Comparison of ENCODE assay signal across 21 cellular contexts in genomic region chr19:54633401-54633800, GRCh38. TPM values are rescaled to one million over a fixed set of nuclear protein-coding genes. Genes with fewer than 3 reads are reported as not detected.
A peak's percentile ranks its signal among the peaks of the same experiment; 100 is the strongest.
DNase-seq lines count a peak whose midpoint lies in the region; ATAC-seq, FAIRE-seq and TF ChIP-seq lines count a peak whose summit lies in the region.
"Had no signal": no experiment of that assay in that cellular context is flagged by ENCODE, and none has a peak within 500 bp of the region (broad histone marks: within the 10 kb centered on the region; RNA-seq: fewer than 3 reads in every experiment).

No MANE protein-coding gene starts in this region.

- BruUV-seq in GM12878 (replicated peaks; lab: Mats Ljungman, UMichigan) = no TSS peak

- in situ Hi-C loops in GM12878 (cut with MboI) = loop anchor here (5.0 kb wide), 1 partner anchor 351 kb away; the partner anchor contains the start of gene LILRB2

- no peak overlapping the region for H2AFZ ChIP-seq in GM12878 (ENCODE audit: control insufficient read depth, low read depth, low read length)

- SMC1A ChIA-PET in GM12878 (lab: Charles Lee; ENCODE audit: uncharacterized antibody, unreplicated experiment) = interaction anchor here (1.1 to 1.6 kb wide), 2 partner anchors 15 to 16 kb away, joined by 3 to 6 read pairs; no protein-coding TSS in a partner anchor

- FAIRE-seq in GM12878 (lab: Jason Lieb, UNC) = no peak
- FAIRE-seq: GM12891, H1, HepG2 had no signal

- CTCF ChIA-PET in GM12878 (lab: Yijun Ruan, JAX) = interaction anchor here (0.6 to 1.2 kb wide), 3 partner anchors 20 to 154 kb away, joined by 3 to 4 read pairs (median 3); no protein-coding TSS in a partner anchor

- H3K27ac ChIP-seq in BLaER1 (peak overlapping the region; percentile 53), GM12878 (ENCODE audit: control insufficient read depth, insufficient read depth) (no peak overlapping the region; the same call in 1 of the 2 replicates), left ventricle myocardium inferior (replicated peaks) (no peak overlapping the region)

- H3K4me1 Mint-ChIP-seq in stimulated activated naive B cell treated with anti-CD40 and anti-IgM and Interleukin-4, amounts not matched to agents 10 μg/mL and 1 μg/mL and 100 μg/mL, for 72 hours = peaks cover 42 to 49% of the 10 kb centered on the region in 2 donors
- H3K4me1 Mint-ChIP-seq: CD4-positive, alpha-beta memory T cell; H9 had no signal

- H3K4me3 ChIP-seq in BLaER1 (no peak overlapping the region), GM12878 (no peak overlapping the region), left ventricle myocardium inferior (no peak overlapping the region)

- peak; percentile 38 for DNase-seq in GM10266 (ENCODE audit: extremely low spot score)
- DNase-seq in GM12878 (ENCODE audit: low read depth, low spot score) = no peak
- DNase-seq in stimulated activated naive B cell treated with anti-CD40 and anti-IgM and Interleukin-4, amounts not matched to agents 10 μg/mL and 1 μg/mL and 100 μg/mL, for 72 hours = no peak
- DNase-seq in middle frontal gyrus (ENCODE audit: extremely low spot score, low spot score) = no peak
- no peak for DNase-seq in NCI-H2196 treated with DMSO at 0.1 percent for 48 hours (lab: John Stamatoyannopoulos, UW; ENCODE audit: unreplicated experiment)
- no peak for DNase-seq in left ventricle myocardium inferior
- DNase-seq: BE2C; CD4-positive, alpha-beta memory T cell; DMS153; DMS79; GDM1; H9; KBM-7 had no signal

- H3K4me3 Mint-ChIP-seq in stimulated activated naive B cell treated with anti-CD40 and anti-IgM and Interleukin-4, amounts not matched to agents 10 μg/mL and 1 μg/mL and 100 μg/mL, for 72 hours = peak overlapping the region; percentile 41 to 59
- H3K4me3 Mint-ChIP-seq: CD4-positive, alpha-beta memory T cell; H9 had no signal

- H3K27ac Mint-ChIP-seq in stimulated activated naive B cell treated with anti-CD40 and anti-IgM and Interleukin-4, amounts not matched to agents 10 μg/mL and 1 μg/mL and 100 μg/mL, for 72 hours = peak overlapping the region; percentile 94
- H3K27ac Mint-ChIP-seq: CD14-positive monocyte; CD4-positive, alpha-beta memory T cell; H9 had no signal

- 26% methylated on average over 7 of the region's 7 CpGs for WGBS in GM12878 (ENCODE audit: insufficient coverage, insufficient replicate concordance, low lambda C conversion rate, missing lambda C conversion rate)

- H3K9me3 ChIP-seq in BLaER1 (no peaks in the 10 kb centered on the region), GM12878 (replicated peaks; ENCODE audit: control insufficient read depth, insufficient read depth, low read length) (no peaks in the 10 kb centered on the region), left ventricle myocardium inferior (replicated peaks) (no peaks in the 10 kb centered on the region)
- H3K9me3 ChIP-seq: BE2C had no signal

- H4K20me1 ChIP-seq in BLaER1 (no peaks in the 10 kb centered on the region), GM12878 (ENCODE audit: control insufficient read depth, insufficient read depth) (no peaks in the 10 kb centered on the region)

- no peaks in the 10 kb centered on the region for H3K27me3 Mint-ChIP-seq in stimulated activated naive B cell treated with anti-CD40 and anti-IgM and Interleukin-4, amounts not matched to agents 10 μg/mL and 1 μg/mL and 100 μg/mL, for 72 hours
- H3K27me3 Mint-ChIP-seq: IgD-negative memory B cell had no signal

- no peaks in the 10 kb centered on the region for H3K9me3 Mint-ChIP-seq in stimulated activated naive B cell treated with anti-CD40 and anti-IgM and Interleukin-4, amounts not matched to agents 10 μg/mL and 1 μg/mL and 100 μg/mL, for 72 hours
- H3K9me3 Mint-ChIP-seq: CD14-positive monocyte; CD4-positive, alpha-beta memory T cell; IgD-negative memory B cell had no signal

- peak overlapping the region; percentile 41; the same call in 1 of the 2 replicates for H3K9ac ChIP-seq in BLaER1
- H3K9ac ChIP-seq in GM12878 (ENCODE audit: control insufficient read depth, insufficient read depth, low read length) = no peak overlapping the region

- TF ChIP-seq CTCF in GM10266 (IDR thresholded peaks at IDR 0.05; ENCODE audit: control insufficient read depth, insufficient read depth, low read depth, missing control alignments) (no peak), GM12878 (IDR thresholded peaks at IDR 0.05 in 2 of 3, conservative IDR thresholded peaks at IDR 0.05 in 1 of 3; ENCODE audit: control insufficient read depth in 2 of 3, extremely low read depth in 1 of 3, insufficient read depth in 1 of 3, low read depth in 3 of 3, low read length in 3 of 3) (no peak), left ventricle myocardium inferior (IDR thresholded peaks at IDR 0.05; ENCODE audit: borderline replicate concordance) (no peak)

- H3K27me3 ChIP-seq in BLaER1 (no peaks in the 10 kb centered on the region), GM12878 (replicated peaks in 1 of 2; ENCODE audit: control insufficient read depth in 2 of 2, insufficient read depth in 2 of 2, low read length in 1 of 2) (no peaks in the 10 kb centered on the region), left ventricle myocardium inferior (ENCODE audit: low read depth) (peaks cover 75% of the 10 kb centered on the region)

- intact Hi-C loops in GM12878 (cut with micrococcal nuclease; ENCODE audit: unreplicated experiment) = no loop called here
- intact Hi-C loops in left ventricle myocardium inferior (cut with micrococcal nuclease) = no loop called here

- peak overlapping the region; percentile 59 for H3K4me2 ChIP-seq in BLaER1
- H3K4me2 ChIP-seq in GM12878 (ENCODE audit: control insufficient read depth, insufficient read depth) = no peak overlapping the region

- peaks cover 45 to 71% of the 10 kb centered on the region in 2 donors for H3K36me3 Mint-ChIP-seq in stimulated activated naive B cell treated with anti-CD40 and anti-IgM and Interleukin-4, amounts not matched to agents 10 μg/mL and 1 μg/mL and 100 μg/mL, for 72 hours
- H3K36me3 Mint-ChIP-seq: CD4-positive, alpha-beta memory T cell had no signal

- ATAC-seq in GM12878 = peak; percentile 78
- ATAC-seq in stimulated activated naive B cell treated with anti-CD40 and anti-IgM and Interleukin-4, amounts not matched to agents 10 μg/mL and 1 μg/mL and 100 μg/mL, for 72 hours (replicated peaks) = peak; percentile 59 to 64
- ATAC-seq: HepG2 had no signal

- RAD21 ChIA-PET in GM12878 (lab: Charles Lee; ENCODE audit: unreplicated experiment) = interaction anchor here (0.7 to 1.7 kb wide), 2 partner anchors 13 to 151 kb away, joined by 3 to 8 read pairs; no protein-coding TSS in a partner anchor

- POLR2A ChIA-PET in GM12878 (lab: Charles Lee) = interaction anchor here (0.8 kb wide), 1 partner anchor 11 kb away, joined by 3 read pairs; no protein-coding TSS in a partner anchor

- H3K4me1 ChIP-seq in BLaER1 = peaks cover 76% of the 10 kb centered on the region
- H3K4me1 ChIP-seq in GM12878 (ENCODE audit: control insufficient read depth, insufficient read depth, low read length) = peaks cover 21% of the 10 kb centered on the region
- no peaks in the 10 kb centered on the region for H3K4me1 ChIP-seq in left ventricle myocardium inferior
- H3K4me1 ChIP-seq: BE2C had no signal

- no peak for TF ChIP-seq POLR2A in GM12878 (IDR thresholded peaks at IDR 0.05; ENCODE audit: low read depth, low read length)

- no peaks in the 10 kb centered on the region for H3K36me3 ChIP-seq in BLaER1
- H3K36me3 ChIP-seq in GM12878 (ENCODE audit: control insufficient read depth in 2 of 2, insufficient read depth in 2 of 2, low read length in 1 of 2) = peaks cover 16% of the 10 kb centered on the region in 2 experiments; a peak in 3 of 4 replicates
- H3K36me3 ChIP-seq in left ventricle myocardium inferior = no peaks in the 10 kb centered on the region
- H3K36me3 ChIP-seq: BE2C had no signal

- TF ChIP-seq RAD21 in GM12878 (IDR thresholded peaks at IDR 0.05; ENCODE audit: insufficient read depth, low read depth, low read length) = no peak

- peaks cover 13% of the 10 kb centered on the region for H3K79me2 ChIP-seq in GM12878 (ENCODE audit: control insufficient read depth, insufficient read depth, low read length)

- no peak for TF ChIP-seq EP300 in GM12878 (IDR thresholded peaks at IDR 0.05; ENCODE audit: borderline replicate concordance in 1 of 2, control insufficient read depth in 1 of 2, low read depth in 2 of 2, low read length in 2 of 2)

RNA-seq across cellular contexts. Expression of gene LILRB1, which starts 3.1 kb away (rescaled TPM):
- total RNA-seq in GM12878 (2013; cell fraction: nucleolus; rRNA removed) = 444 and 455 TPM in 2 replicates
- 49.4 and 59.7 TPM in 2 replicates for total RNA-seq in GM12878 (2014; rRNA removed)
- total RNA-seq in GM12878 (2014; rRNA removed; fragmentation: Illumina TruSeq; extraction: Trizol) = 39.8 and 40.9 TPM in 2 replicates
- total RNA-seq in GM12878 (2021) = 61.5 and 70.5 TPM in 2 replicates
- 30.7 TPM for polyA plus RNA-seq in GM12878 (2011; ENCODE audit: low read depth)
- polyA plus RNA-seq in GM12878 (2011; rRNA removed) = 36.2 and 66.8 TPM in 2 replicates
- 70.8 and 98.8 TPM in 2 replicates for polyA plus RNA-seq in GM12878 (2011; cell fraction: cytosol; rRNA removed)
- 272 and 290 TPM in 2 replicates for polyA plus RNA-seq in GM12878 (2011; cell fraction: nucleus; rRNA removed)
- polyA plus RNA-seq in GM12878 (2012) = 85.9 and 97.0 TPM in 2 replicates
- 30.5 and 56.8 TPM in 2 replicates for polyA plus RNA-seq in GM12878 (2014; fragmentation: Illumina TruSeq; extraction: Trizol)
- polyA plus RNA-seq in GM12878 (2014; fragmentation: Nextera tagmentation; extraction: Ambion mirVana) = 10 to 100 TPM in 1 of 2 experiments, 1 to 10 TPM in 1; 4.9 to 15.9 TPM
- polyA plus RNA-seq in GM12878 (2014; rRNA removed) = 92.2 and 96.2 TPM in 2 replicates
- 10 to 100 TPM; 41.8 to 43.3 TPM for polyA plus RNA-seq in GM12878 (2016; fragmentation: Nextera tagmentation; extraction: Ambion mirVana)
- 77.6 and 102 TPM in 2 replicates for polyA minus RNA-seq in GM12878 (2011; rRNA and poly(A)+ RNA removed)
- 22.2 and 23.7 TPM in 2 replicates for polyA minus RNA-seq in GM12878 (2011; cell fraction: cytosol; rRNA and poly(A)+ RNA removed)
- polyA minus RNA-seq in GM12878 (2011; cell fraction: nucleus; rRNA and poly(A)+ RNA removed) = 105 and 129 TPM in 2 replicates
- total RNA-seq in left ventricle myocardium inferior = 1.5 TPM
- total RNA-seq: A172, Daoy, H1, H9, HepG2 had no signal
- polyA plus RNA-seq: H1, HepG2 had no signal

RNA-seq across cellular contexts. Expression of gene LILRB4, which starts 29.4 kb away (rescaled TPM):
- total RNA-seq in GM12878 (2013; cell fraction: nucleolus; rRNA removed) = 18.8 and 20.1 TPM in 2 replicates
- total RNA-seq in GM12878 (2014; rRNA removed) (18.3 and 18.4 TPM in 2 replicates), GM12878 (2014; rRNA removed; fragmentation: Illumina TruSeq; extraction: Trizol) (16.2 and 16.5 TPM in 2 replicates), GM12878 (2021) (25.2 and 26.0 TPM in 2 replicates), left ventricle myocardium inferior (4.0 TPM)
- 2.5 TPM for polyA plus RNA-seq in GM12878 (2011; ENCODE audit: low read depth)
- polyA plus RNA-seq in GM12878 (2011; rRNA removed) (1.5 and 3.1 TPM in 2 replicates), GM12878 (2014; fragmentation: Illumina TruSeq; extraction: Trizol) (17.4 and 28.7 TPM in 2 replicates), GM12878 (2014; fragmentation: Nextera tagmentation; extraction: Ambion mirVana) (1 to 10 TPM; 2.0 to 4.9 TPM), GM12878 (2014; rRNA removed) (39.8 and 39.9 TPM in 2 replicates), GM12878 (2016; fragmentation: Nextera tagmentation; extraction: Ambion mirVana) (10 to 100 TPM; 14.3 to 15.5 TPM)
- polyA plus RNA-seq in GM12878 (2011; cell fraction: cytosol; rRNA removed) = 3.9 and 4.7 TPM in 2 replicates
- polyA plus RNA-seq in GM12878 (2011; cell fraction: nucleus; rRNA removed) = 7.5 and 8.1 TPM in 2 replicates
- 5.3 and 5.5 TPM in 2 replicates for polyA plus RNA-seq in GM12878 (2012)
- polyA minus RNA-seq in GM12878 (2011; rRNA and poly(A)+ RNA removed) = 3.7 and 4.8 TPM in 2 replicates
- 1.1 TPM in 1 of 2 replicates, not detected in the other for polyA minus RNA-seq in GM12878 (2011; cell fraction: cytosol; rRNA and poly(A)+ RNA removed)
- polyA minus RNA-seq in GM12878 (2011; cell fraction: nucleus; rRNA and poly(A)+ RNA removed) = 2.9 and 3.0 TPM in 2 replicates
- total RNA-seq: A172, H1, H9, HepG2 had no signal
- polyA plus RNA-seq: CD4-positive, alpha-beta memory T cell; H1; HepG2 had no signal

RNA-seq across cellular contexts. Expression of gene LILRA1, which starts 40.0 kb away (rescaled TPM):
- 0.27 and 0.65 TPM in 2 replicates for total RNA-seq in GM12878 (2013; cell fraction: nucleolus; rRNA removed)
- total RNA-seq in GM12878 (2014; rRNA removed) = not detected in 2 replicates
- not detected in 2 replicates for total RNA-seq in GM12878 (2014; rRNA removed; fragmentation: Illumina TruSeq; extraction: Trizol)
- not detected in 2 replicates for total RNA-seq in GM12878 (2021)
- 0.10 TPM for polyA plus RNA-seq in GM12878 (2011; ENCODE audit: low read depth)
- polyA plus RNA-seq in GM12878 (2011; rRNA removed) = not detected in 2 replicates
- 0.03 TPM in 1 of 2 replicates, not detected in the other for polyA plus RNA-seq in GM12878 (2011; cell fraction: cytosol; rRNA removed)
- polyA plus RNA-seq in GM12878 (2011; cell fraction: nucleus; rRNA removed) = not detected in 2 replicates
- 0.16 and 0.21 TPM in 2 replicates for polyA plus RNA-seq in GM12878 (2012)
- polyA plus RNA-seq in GM12878 (2014; fragmentation: Illumina TruSeq; extraction: Trizol) = 0.04 TPM in 1 of 2 replicates, not detected in the other
- polyA plus RNA-seq in GM12878 (2014; fragmentation: Nextera tagmentation; extraction: Ambion mirVana) = not detected
- polyA plus RNA-seq in GM12878 (2014; rRNA removed) = not detected in 2 replicates
- not detected for polyA plus RNA-seq in GM12878 (2016; fragmentation: Nextera tagmentation; extraction: Ambion mirVana)
- polyA minus RNA-seq in GM12878 (2011; rRNA and poly(A)+ RNA removed) = not detected in 2 replicates
- not detected in 2 replicates for polyA minus RNA-seq in GM12878 (2011; cell fraction: cytosol; rRNA and poly(A)+ RNA removed)
- polyA minus RNA-seq in GM12878 (2011; cell fraction: nucleus; rRNA and poly(A)+ RNA removed) = not detected in 2 replicates
- 0.22 TPM for total RNA-seq in left ventricle myocardium inferior
- total RNA-seq: A172; CD4-positive, alpha-beta memory T cell; Daoy; H1; H9; HepG2 had no signal
- polyA plus RNA-seq: CD4-positive, alpha-beta memory T cell; H1; HepG2; IgD-negative memory B cell had no signal

RNA-seq across cellular contexts. Expression of gene LILRA2, which starts 59.8 kb away (rescaled TPM):
- 2.1 and 2.4 TPM in 2 replicates for total RNA-seq in GM12878 (2013; cell fraction: nucleolus; rRNA removed)
- 0.38 and 0.51 TPM in 2 replicates for total RNA-seq in GM12878 (2014; rRNA removed)
- total RNA-seq in GM12878 (2014; rRNA removed; fragmentation: Illumina TruSeq; extraction: Trizol) = 0.40 and 0.60 TPM in 2 replicates
- total RNA-seq in GM12878 (2021) = 1.1 and 1.5 TPM in 2 replicates
- polyA plus RNA-seq in GM12878 (2011; ENCODE audit: low read depth) = 0.14 TPM
- 0.10 and 0.20 TPM in 2 replicates for polyA plus RNA-seq in GM12878 (2011; rRNA removed)
- polyA plus RNA-seq in GM12878 (2011; cell fraction: cytosol; rRNA removed) = 0.18 and 0.36 TPM in 2 replicates
- 0.12 and 0.22 TPM in 2 replicates for polyA plus RNA-seq in GM12878 (2011; cell fraction: nucleus; rRNA removed)
- polyA plus RNA-seq in GM12878 (2012) = 0.73 and 0.89 TPM in 2 replicates
- 0.13 and 0.91 TPM in 2 replicates for polyA plus RNA-seq in GM12878 (2014; fragmentation: Illumina TruSeq; extraction: Trizol)
- polyA plus RNA-seq in GM12878 (2014; fragmentation: Nextera tagmentation; extraction: Ambion mirVana) = under 1 TPM; 0.16 to 0.24 TPM
- polyA plus RNA-seq in GM12878 (2014; rRNA removed) = 1.1 and 1.8 TPM in 2 replicates
- under 1 TPM; 0.43 TPM for polyA plus RNA-seq in GM12878 (2016; fragmentation: Nextera tagmentation; extraction: Ambion mirVana)
- polyA minus RNA-seq in GM12878 (2011; rRNA and poly(A)+ RNA removed) = 0.36 TPM in 1 of 2 replicates, not detected in the other
- not detected in 2 replicates for polyA minus RNA-seq in GM12878 (2011; cell fraction: cytosol; rRNA and poly(A)+ RNA removed)
- polyA minus RNA-seq in GM12878 (2011; cell fraction: nucleus; rRNA and poly(A)+ RNA removed) = 0.24 TPM in 1 of 2 replicates, not detected in the other
- 1.6 TPM for total RNA-seq in left ventricle myocardium inferior
- total RNA-seq: A172, Daoy, H1, H9, HepG2 had no signal
- polyA plus RNA-seq: CD4-positive, alpha-beta memory T cell; H1 had no signal

Comparison
In these comparisons a context has a peak if more than half of its experiments do, and no peak if none do; other contexts are left out.
1. RNA of gene LILRB1, which starts 3.1 kb away (total RNA-seq): 39.8 to 455 TPM in GM12878; 1.5 TPM in left ventricle myocardium inferior (single experiment); every median in the first group is over 10 times any median in the second.